13 cellular contexts compared by ENCODE assay signal in the genomic region with DNA sequence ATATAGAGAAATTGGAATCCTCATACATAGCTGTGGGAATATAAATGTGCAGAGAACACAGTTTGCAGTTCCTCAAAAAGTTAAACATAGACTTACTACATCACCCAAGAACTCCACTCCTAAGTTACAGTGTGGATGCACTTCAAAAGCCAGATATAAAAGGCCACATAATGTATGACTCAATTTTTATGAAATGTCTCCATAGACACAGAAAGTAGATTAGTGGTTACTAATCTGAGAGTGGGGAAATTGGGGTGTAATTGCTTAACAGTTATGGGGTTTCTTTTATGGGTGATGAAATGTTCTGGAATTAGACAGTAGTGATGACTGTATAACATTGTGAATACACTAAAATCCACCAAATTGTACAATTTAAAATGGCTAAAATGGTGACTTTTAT.
A peak's percentile ranks its signal among the peaks of the same experiment; 100 is the strongest.
DNase-seq lines count a peak whose midpoint lies in the region; ATAC-seq, FAIRE-seq and TF ChIP-seq lines count a peak whose summit lies in the region.
"Had no signal": no experiment of that assay in that cellular context is flagged by ENCODE, and none has a peak within 500 bp of the region (broad histone marks: within the 10 kb centered on the region; RNA-seq: fewer than 3 reads in every experiment).

No MANE protein-coding gene starts in this region.

- H3K4me1 Mint-ChIP-seq in natural killer cell treated with Interleukin-12 subunit alpha and Interleukin-12 subunit beta and Interleukin-15 and Interleukin-18, amount 100 ng/mL, for 72 hours (ENCODE audit: low read depth in 2 of 2): peaks cover 40% of the 10 kb centered on the region in 2 donors

- H3K36me3 Mint-ChIP-seq in natural killer cell treated with Interleukin-12 subunit alpha and Interleukin-12 subunit beta and Interleukin-15 and Interleukin-18, amount 100 ng/mL, for 72 hours: peaks cover 26% of the 10 kb centered on the region

- H3K4me3 ChIP-seq in BJ (ENCODE audit: low read depth, low read length): no peak overlapping the region
- H3K4me3 ChIP-seq in bronchial epithelial cell (ENCODE audit: low read depth, low read length): no peak overlapping the region
- H3K4me3 ChIP-seq: adrenal gland had no signal

- no peaks in the 10 kb centered on the region for H3K9me3 Mint-ChIP-seq in natural killer cell treated with Interleukin-12 subunit alpha and Interleukin-12 subunit beta and Interleukin-15 and Interleukin-18, amount 100 ng/mL, for 72 hours
- H3K9me3 Mint-ChIP-seq: activated CD8-positive, alpha-beta T cell treated with anti-CD3 and anti-CD28 coated beads for 36 hours had no signal

- no peaks in the 10 kb centered on the region for H3K27me3 ChIP-seq in BJ (ENCODE audit: control insufficient read depth, insufficient read depth, low read length)
- no peaks in the 10 kb centered on the region for H3K27me3 ChIP-seq in bronchial epithelial cell (ENCODE audit: control insufficient read depth, insufficient read depth, low read length)
- H3K27me3 ChIP-seq: adrenal gland had no signal

- ATAC-seq in natural killer cell treated with Interleukin-12 subunit alpha and Interleukin-12 subunit beta and Interleukin-15 and Interleukin-18, amount 100 ng/mL, for 72 hours: peak; percentile 58 to 60
- no peak for ATAC-seq in GM21515 (IDR thresholded peaks at IDR 0.05; ENCODE audit: unreplicated experiment)
- ATAC-seq in GM21717 (IDR thresholded peaks at IDR 0.05; ENCODE audit: unreplicated experiment): no peak
- ATAC-seq: activated CD8-positive, alpha-beta T cell treated with anti-CD3 and anti-CD28 coated beads for 36 hours had no signal

- POLR2A ChIA-PET in BJ (lab: Charles Lee): no interaction called here

- no peak for FAIRE-seq in bronchial epithelial cell (lab: Jason Lieb, UNC)

- DNase-seq in BJ (ENCODE audit: low read depth): peak; percentile 38
- DNase-seq in LHCN-M2 (ENCODE audit: low read depth): peak; percentile 79
- peak; percentile 42 for DNase-seq in bronchial epithelial cell (ENCODE audit: low read depth)
- DNase-seq in natural killer cell treated with Interleukin-12 subunit alpha and Interleukin-12 subunit beta and Interleukin-15 and Interleukin-18, amount 100 ng/mL, for 72 hours (ENCODE audit: low spot score): no peak
- no peak for DNase-seq in RPMI8226
- no peak for DNase-seq in activated T-cell treated with anti-CD3 and anti-CD28 coated beads, Interleukin-2, amount 50 U/mL, for 48 hours
- DNase-seq: activated CD8-positive, alpha-beta T cell treated with anti-CD3 and anti-CD28 coated beads for 36 hours; adrenal gland; Caco-2; NCI-H1694 treated with DMSO at 0.1 percent for 48 hours; T-helper 1 cell had no signal

- CTCF ChIA-PET in BJ (lab: Yijun Ruan, JAX): no interaction called here

- H3K36me3 ChIP-seq in BJ (ENCODE audit: control insufficient read depth, insufficient read depth, low read length) (peaks cover 11% of the 10 kb centered on the region), bronchial epithelial cell (ENCODE audit: control insufficient read depth, insufficient read depth, low read length) (peaks cover 14% of the 10 kb centered on the region)

- no peaks in the 10 kb centered on the region for H3K27me3 Mint-ChIP-seq in natural killer cell treated with Interleukin-12 subunit alpha and Interleukin-12 subunit beta and Interleukin-15 and Interleukin-18, amount 100 ng/mL, for 72 hours
- H3K27me3 Mint-ChIP-seq: activated CD8-positive, alpha-beta T cell treated with anti-CD3 and anti-CD28 coated beads for 36 hours had no signal

- H3K4me3 Mint-ChIP-seq in natural killer cell treated with Interleukin-12 subunit alpha and Interleukin-12 subunit beta and Interleukin-15 and Interleukin-18, amount 100 ng/mL, for 72 hours: no peak overlapping the region
- H3K4me3 Mint-ChIP-seq: activated CD8-positive, alpha-beta T cell treated with anti-CD3 and anti-CD28 coated beads for 36 hours had no signal

- TF ChIP-seq CTCF in BJ (IDR thresholded peaks at IDR 0.05; ENCODE audit: insufficient read depth, low read depth, low read length) (no peak), bronchial epithelial cell (IDR thresholded peaks at IDR 0.05; ENCODE audit: insufficient read depth, low read length, severe bottlenecking) (no peak)

- H3K27ac Mint-ChIP-seq in natural killer cell treated with Interleukin-12 subunit alpha and Interleukin-12 subunit beta and Interleukin-15 and Interleukin-18, amount 100 ng/mL, for 72 hours: peak overlapping the region in 1 of 2 donors; percentile 39
- H3K27ac Mint-ChIP-seq: activated CD8-positive, alpha-beta T cell treated with anti-CD3 and anti-CD28 coated beads for 36 hours had no signal

Comparison
In these comparisons a context has a peak if more than half of its experiments do, and no peak if none do; other contexts are left out.
1. DNase-seq: peak in BJ (single experiment), LHCN-M2 (single experiment) and bronchial epithelial cell (single experiment); none in natural killer cell treated with Interleukin-12 subunit alpha and Interleukin-12 subunit beta and Interleukin-15 and Interleukin-18, amount 100 ng/mL, for 72 hours (single experiment), RPMI8226 (single experiment) and activated T-cell treated with anti-CD3 and anti-CD28 coated beads, Interleukin-2, amount 50 U/mL, for 48 hours (0 of 2).
2. ATAC-seq: peak in natural killer cell treated with Interleukin-12 subunit alpha and Interleukin-12 subunit beta and Interleukin-15 and Interleukin-18, amount 100 ng/mL, for 72 hours (2 of 2); none in GM21515 (single experiment) and GM21717 (single experiment).